ENCODE assay signal across 1 cellular context in the genomic region with DNA sequence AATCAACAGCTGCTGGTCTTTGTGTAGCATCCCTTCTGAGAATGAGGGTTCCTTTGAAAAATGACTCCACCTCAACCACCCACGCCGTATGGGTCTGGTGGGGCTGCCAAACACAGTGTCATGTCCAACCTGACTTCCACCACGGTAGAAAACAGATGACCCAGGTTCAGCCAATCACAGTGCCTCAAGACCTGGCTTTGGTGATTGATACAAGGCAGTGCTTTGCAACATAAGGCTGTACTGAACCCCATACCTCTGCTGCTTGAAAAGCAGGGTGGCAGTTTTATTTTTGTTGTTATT.
TF ChIP-seq lines count a peak whose summit lies in the region.

No MANE protein-coding gene starts in this region.

TF ChIP-seq in SK-N-SH treated with all-trans-retinoic acid at 6 μM for 48 hours, 23 proteins besides CTCF, POLR2A, EP300 and RAD21:
- no peak for TF ChIP-seq ZC3H10 (CRISPR knock-in tag; IDR thresholded peaks at IDR 0.05)
- TF ChIP-seq, protein P1, sequence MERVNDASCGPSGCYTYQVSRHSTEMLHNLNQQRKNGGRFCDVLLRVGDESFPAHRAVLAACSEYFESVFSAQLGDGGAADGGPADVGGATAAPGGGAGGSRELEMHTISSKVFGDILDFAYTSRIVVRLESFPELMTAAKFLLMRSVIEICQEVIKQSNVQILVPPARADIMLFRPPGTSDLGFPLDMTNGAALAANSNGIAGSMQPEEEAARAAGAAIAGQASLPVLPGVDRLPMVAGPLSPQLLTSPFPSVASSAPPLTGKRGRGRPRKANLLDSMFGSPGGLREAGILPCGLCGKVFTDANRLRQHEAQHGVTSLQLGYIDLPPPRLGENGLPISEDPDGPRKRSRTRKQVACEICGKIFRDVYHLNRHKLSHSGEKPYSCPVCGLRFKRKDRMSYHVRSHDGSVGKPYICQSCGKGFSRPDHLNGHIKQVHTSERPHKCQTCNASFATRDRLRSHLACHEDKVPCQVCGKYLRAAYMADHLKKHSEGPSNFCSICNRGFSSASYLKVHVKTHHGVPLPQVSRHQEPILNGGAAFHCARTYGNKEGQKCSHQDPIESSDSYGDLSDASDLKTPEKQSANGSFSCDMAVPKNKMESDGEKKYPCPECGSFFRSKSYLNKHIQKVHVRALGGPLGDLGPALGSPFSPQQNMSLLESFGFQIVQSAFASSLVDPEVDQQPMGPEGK (CRISPR knock-in tag; IDR thresholded peaks at IDR 0.05; ENCODE audit: borderline replicate concordance) = no peak
- TF ChIP-seq RARB (CRISPR knock-in tag; IDR thresholded peaks at IDR 0.05) = no peak
- TF ChIP-seq, protein P2, sequence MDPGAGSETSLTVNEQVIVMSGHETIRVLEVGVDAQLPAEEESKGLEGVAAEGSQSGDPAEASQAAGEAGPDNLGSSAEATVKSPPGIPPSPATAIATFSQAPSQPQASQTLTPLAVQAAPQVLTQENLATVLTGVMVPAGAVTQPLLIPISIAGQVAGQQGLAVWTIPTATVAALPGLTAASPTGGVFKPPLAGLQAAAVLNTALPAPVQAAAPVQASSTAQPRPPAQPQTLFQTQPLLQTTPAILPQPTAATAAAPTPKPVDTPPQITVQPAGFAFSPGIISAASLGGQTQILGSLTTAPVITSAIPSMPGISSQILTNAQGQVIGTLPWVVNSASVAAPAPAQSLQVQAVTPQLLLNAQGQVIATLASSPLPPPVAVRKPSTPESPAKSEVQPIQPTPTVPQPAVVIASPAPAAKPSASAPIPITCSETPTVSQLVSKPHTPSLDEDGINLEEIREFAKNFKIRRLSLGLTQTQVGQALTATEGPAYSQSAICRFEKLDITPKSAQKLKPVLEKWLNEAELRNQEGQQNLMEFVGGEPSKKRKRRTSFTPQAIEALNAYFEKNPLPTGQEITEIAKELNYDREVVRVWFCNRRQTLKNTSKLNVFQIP (CRISPR knock-in tag; IDR thresholded peaks at IDR 0.05; ENCODE audit: borderline replicate concordance, low read depth) = no peak
- no peak for TF ChIP-seq ESRRG (CRISPR knock-in tag; IDR thresholded peaks at IDR 0.05)
- TF ChIP-seq ZFP3 (CRISPR knock-in tag; IDR thresholded peaks at IDR 0.05) = no peak
- TF ChIP-seq ZNF565 (CRISPR knock-in tag; conservative IDR thresholded peaks at IDR 0.05; ENCODE audit: low read depth) = no peak
- no peak for TF ChIP-seq SNAI2 (CRISPR knock-in tag; IDR thresholded peaks at IDR 0.05)
- no peak for TF ChIP-seq ISL1 (CRISPR knock-in tag; IDR thresholded peaks at IDR 0.05)
- TF ChIP-seq GLIS3 (CRISPR knock-in tag; IDR thresholded peaks at IDR 0.05) = no peak
- TF ChIP-seq CSDC2 (CRISPR knock-in tag; IDR thresholded peaks at IDR 0.05) = no peak
- no peak for TF ChIP-seq TCF4 (CRISPR knock-in tag; IDR thresholded peaks at IDR 0.05; ENCODE audit: borderline replicate concordance)
- TF ChIP-seq OSR1 (CRISPR knock-in tag; IDR thresholded peaks at IDR 0.05) = no peak
- TF ChIP-seq, protein P3, sequence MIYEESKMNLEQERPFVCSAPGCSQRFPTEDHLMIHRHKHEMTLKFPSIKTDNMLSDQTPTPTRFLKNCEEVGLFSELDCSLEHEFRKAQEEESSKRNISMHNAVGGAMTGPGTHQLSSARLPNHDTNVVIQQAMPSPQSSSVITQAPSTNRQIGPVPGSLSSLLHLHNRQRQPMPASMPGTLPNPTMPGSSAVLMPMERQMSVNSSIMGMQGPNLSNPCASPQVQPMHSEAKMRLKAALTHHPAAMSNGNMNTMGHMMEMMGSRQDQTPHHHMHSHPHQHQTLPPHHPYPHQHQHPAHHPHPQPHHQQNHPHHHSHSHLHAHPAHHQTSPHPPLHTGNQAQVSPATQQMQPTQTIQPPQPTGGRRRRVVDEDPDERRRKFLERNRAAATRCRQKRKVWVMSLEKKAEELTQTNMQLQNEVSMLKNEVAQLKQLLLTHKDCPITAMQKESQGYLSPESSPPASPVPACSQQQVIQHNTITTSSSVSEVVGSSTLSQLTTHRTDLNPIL (CRISPR knock-in tag; IDR thresholded peaks at IDR 0.05; ENCODE audit: low read depth) = no peak
